In genomic region chr7:14765731-14766130, GRCh38 we compare ENCODE assay signal across 27 cellular contexts.
"Had no signal": no experiment of that assay in that cellular context is flagged by ENCODE, and none has a peak within 500 bp of the region (broad histone marks: within the 10 kb centered on the region; RNA-seq: fewer than 3 reads in every experiment).

No MANE protein-coding gene starts in this region.

- H3K4me1 ChIP-seq: adrenal gland, SJSA1 had no signal

- H3K4me3 ChIP-seq: adrenal gland, coronary artery, SJSA1 had no signal

- H3K27ac Mint-ChIP-seq: activated CD8-positive, alpha-beta T cell treated with anti-CD3 and anti-CD28 coated beads, Interleukin-2, amount 10 ng/mL, durations not matched to agents 7 days and 5 days; activated naive CD8-positive, alpha-beta T cell treated with anti-CD3 and anti-CD28 coated beads, Interleukin-2, amount 10 ng/mL, durations not matched to agents 7 days and 5 days; T-helper 17 cell; WTC11 had no signal

- ATAC-seq: activated CD8-positive, alpha-beta T cell treated with anti-CD3 and anti-CD28 coated beads, Interleukin-2, amount 10 ng/mL, durations not matched to agents 7 days and 5 days; T-helper 17 cell; WTC11 had no signal

- H3K9me3 Mint-ChIP-seq: WTC11 had no signal

- H3K27me3 ChIP-seq: adrenal gland, SJSA1 had no signal

- H3K27ac ChIP-seq: adrenal gland, coronary artery, SJSA1 had no signal

- DNase-seq: activated CD4-positive, alpha-beta T cell treated with anti-CD3 and anti-CD28 coated beads for 48 hours; activated CD4-positive, alpha-beta T cell treated with anti-CD3 and anti-CD28 coated beads, Interleukin-2, amount 50 U/mL, for 4 hours; activated CD4-positive, CD25-positive, alpha-beta regulatory T cell treated with anti-CD3 and anti-CD28 coated beads, Interleukin-2, amount 50 U/mL, for 72 hours; activated CD8-positive, alpha-beta memory T cell treated with anti-CD3 and anti-CD28 coated beads, Interleukin-2, amount 50 U/mL, for 48 hours; activated CD8-positive, alpha-beta T cell treated with anti-CD3 and anti-CD28 coated beads, Interleukin-2, amount 10 ng/mL, durations not matched to agents 7 days and 5 days; activated naive CD4-positive, alpha-beta T cell treated with anti-CD3 and anti-CD28 coated beads, Interleukin-2, amount 50 U/mL, for 16 hours; activated naive CD8-positive, alpha-beta T cell treated with anti-CD3 and anti-CD28 coated beads, Interleukin-2, amount 10 ng/mL, durations not matched to agents 7 days and 5 days; activated T-cell treated with anti-CD3 and anti-CD28 coated beads, Interleukin-2, amount 50 U/mL, for 1 hour; adrenal gland; anterior cingulate cortex; central memory CD4-positive, alpha-beta T cell; MM.1S; NCI-H146; NCI-H187 treated with DMSO at 0.1 percent for 48 hours; NCI-H2081 treated with DMSO at 0.1 percent for 48 hours; NCI-H2171; NCI-H2227 treated with DMSO at 0.1 percent for 48 hours; NCI-H446 treated with DMSO at 0.1 percent for 48 hours; NCI-H524 treated with DMSO at 0.1 percent for 48 hours; NCI-H82; NK-92 treated with Interleukin-12 subunit alpha and Interleukin-12 subunit beta, amount 100 ng/mL, for 24 hours; SHP77; T-helper 17 cell; T-helper 9 cell had no signal

- H3K4me1 Mint-ChIP-seq: activated naive CD8-positive, alpha-beta T cell treated with anti-CD3 and anti-CD28 coated beads, Interleukin-2, amount 10 ng/mL, durations not matched to agents 7 days and 5 days; T-helper 17 cell had no signal

- H3K4me3 Mint-ChIP-seq: activated CD8-positive, alpha-beta T cell treated with anti-CD3 and anti-CD28 coated beads, Interleukin-2, amount 10 ng/mL, durations not matched to agents 7 days and 5 days; activated naive CD8-positive, alpha-beta T cell treated with anti-CD3 and anti-CD28 coated beads, Interleukin-2, amount 10 ng/mL, durations not matched to agents 7 days and 5 days; T-helper 17 cell; WTC11 had no signal

- H3K27me3 Mint-ChIP-seq: activated naive CD8-positive, alpha-beta T cell treated with anti-CD3 and anti-CD28 coated beads, Interleukin-2, amount 10 ng/mL, durations not matched to agents 7 days and 5 days; T-helper 17 cell had no signal

- H3K36me3 ChIP-seq: adrenal gland, SJSA1 had no signal

- H3K36me3 Mint-ChIP-seq: activated naive CD8-positive, alpha-beta T cell treated with anti-CD3 and anti-CD28 coated beads, Interleukin-2, amount 10 ng/mL, durations not matched to agents 7 days and 5 days; WTC11 had no signal

- H3K9me3 ChIP-seq: adrenal gland, SJSA1 had no signal
